Comparison of ENCODE assay signal across 1 cellular context in the genomic region with DNA sequence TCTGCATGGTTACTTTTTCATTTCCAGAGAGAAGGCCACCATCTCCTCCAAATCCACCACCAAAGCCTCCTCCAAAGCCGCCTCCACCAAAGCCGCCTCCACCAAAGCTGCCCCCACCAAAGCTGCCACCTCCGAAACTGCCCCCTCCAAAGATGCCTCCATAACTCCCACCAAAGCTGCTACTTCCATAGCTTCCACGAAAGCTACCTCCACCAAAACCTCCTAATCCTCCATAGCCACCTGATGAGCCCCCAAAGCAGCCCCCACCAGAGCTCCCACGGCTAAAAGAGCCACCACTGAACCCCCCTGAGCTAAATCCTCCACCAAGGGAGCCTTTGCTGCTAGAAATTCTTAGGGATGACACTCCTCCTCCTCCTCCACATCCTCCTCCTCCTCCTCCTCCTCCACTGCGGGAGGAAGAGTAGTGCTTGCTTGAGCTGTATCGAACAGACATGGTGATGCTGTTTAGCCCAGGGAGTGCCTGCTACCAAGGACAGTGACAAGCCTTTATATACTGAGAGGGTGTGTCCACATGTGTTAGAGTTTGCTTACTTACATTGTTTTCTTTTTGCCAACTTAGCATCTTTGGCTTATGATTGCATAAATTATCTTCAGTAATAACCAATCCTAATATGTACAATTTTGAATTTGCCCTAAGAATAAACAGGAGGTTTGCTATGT.
A peak's percentile ranks its signal among the peaks of the same experiment; 100 is the strongest.
TF ChIP-seq lines count a peak whose summit lies in the region.

A gene (minus strand): TSS at position 483 of the 681 bp plus-strand sequence. CDS start 29 bp downstream, at position 454.

TF ChIP-seq in K562, 482 proteins besides CTCF, POLR2A, EP300 and RAD21 (continued from another document and continues in another):
- TF ChIP-seq, protein P1, sequence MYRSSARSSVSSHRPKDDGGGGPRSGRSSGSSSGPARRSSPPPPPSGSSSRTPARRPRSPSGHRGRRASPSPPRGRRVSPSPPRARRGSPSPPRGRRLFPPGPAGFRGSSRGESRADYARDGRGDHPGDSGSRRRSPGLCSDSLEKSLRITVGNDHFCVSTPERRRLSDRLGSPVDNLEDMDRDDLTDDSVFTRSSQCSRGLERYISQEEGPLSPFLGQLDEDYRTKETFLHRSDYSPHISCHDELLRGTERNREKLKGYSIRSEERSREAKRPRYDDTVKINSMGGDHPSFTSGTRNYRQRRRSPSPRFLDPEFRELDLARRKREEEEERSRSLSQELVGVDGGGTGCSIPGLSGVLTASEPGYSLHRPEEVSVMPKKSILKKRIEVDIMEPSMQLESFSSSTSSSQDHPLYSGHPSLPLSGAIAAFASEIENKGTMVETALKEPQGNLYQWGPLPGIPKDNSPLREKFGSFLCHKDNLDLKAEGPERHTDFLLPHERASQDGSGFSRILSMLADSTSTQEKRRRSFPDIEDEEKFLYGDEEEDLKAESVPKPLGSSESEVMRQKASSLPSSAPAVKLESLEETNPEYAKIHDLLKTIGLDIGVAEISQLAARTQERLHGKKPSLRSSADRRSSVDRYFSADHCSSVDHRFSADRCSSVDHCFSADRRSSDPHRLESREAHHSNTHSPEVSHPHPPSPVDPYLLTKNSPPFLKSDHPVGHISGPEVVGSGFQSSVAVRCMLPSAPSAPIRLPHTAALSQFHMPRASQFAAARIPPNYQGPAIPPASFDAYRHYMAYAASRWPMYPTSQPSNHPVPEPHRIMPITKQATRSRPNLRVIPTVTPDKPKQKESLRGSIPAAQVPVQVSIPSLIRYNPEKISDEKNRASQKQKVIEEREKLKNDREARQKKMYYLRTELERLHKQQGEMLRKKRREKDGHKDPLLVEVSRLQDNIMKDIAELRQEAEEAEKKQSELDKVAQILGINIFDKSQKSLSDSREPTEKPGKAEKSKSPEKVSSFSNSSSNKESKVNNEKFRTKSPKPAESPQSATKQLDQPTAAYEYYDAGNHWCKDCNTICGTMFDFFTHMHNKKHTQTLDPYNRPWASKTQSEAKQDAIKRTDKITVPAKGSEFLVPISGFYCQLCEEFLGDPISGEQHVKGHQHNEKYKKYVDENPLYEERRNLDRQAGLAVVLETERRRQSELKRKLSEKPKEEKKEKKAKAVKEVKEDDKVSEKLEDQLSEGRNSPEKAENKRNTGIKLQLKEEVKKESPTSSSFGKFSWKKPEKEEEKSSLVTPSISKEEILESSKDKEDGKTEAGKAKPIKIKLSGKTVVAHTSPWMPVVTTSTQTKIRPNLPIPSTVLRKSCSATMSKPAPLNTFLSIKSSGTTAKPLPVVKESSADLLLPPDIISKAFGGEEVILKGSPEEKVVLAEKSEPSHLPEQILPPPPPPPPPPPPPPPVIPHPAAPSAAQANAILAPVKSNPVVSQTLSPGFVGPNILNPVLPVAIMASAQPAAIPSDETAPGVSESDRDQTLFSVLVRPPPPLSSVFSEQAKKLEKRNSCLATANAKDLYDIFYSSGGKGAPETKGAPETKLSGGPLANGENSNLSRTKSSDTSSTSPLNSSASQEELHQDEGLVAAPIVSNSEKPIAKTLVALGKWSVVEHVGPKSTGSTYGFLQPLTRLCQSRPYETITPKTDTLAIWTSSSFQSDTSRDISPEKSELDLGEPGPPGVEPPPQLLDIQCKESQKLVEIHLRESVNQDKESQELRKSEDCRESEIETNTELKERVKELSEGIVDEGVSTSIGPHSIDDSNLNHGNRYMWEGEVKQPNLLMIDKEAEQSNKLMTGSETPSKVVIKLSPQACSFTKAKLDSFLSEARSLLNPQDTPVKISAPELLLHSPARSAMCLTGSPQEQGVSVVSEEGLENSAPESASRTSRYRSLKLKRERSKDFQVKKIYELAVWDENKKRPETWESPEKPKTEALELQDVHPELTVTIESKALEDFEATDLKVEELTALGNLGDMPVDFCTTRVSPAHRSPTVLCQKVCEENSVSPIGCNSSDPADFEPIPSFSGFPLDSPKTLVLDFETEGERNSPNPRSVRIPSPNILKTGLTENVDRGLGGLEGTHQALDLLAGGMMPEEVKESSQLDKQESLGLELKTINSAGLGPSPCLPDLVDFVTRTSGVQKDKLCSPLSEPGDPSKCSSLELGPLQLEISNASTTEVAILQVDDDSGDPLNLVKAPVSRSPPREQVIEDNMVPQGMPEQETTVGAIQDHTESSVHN (IDR thresholded peaks at IDR 0.05; ENCODE audit: borderline replicate concordance in 1 of 2, low read depth in 1 of 2), result no peak
- TF ChIP-seq ZBTB7A (IDR thresholded peaks at IDR 0.05; ENCODE audit: borderline replicate concordance, control insufficient read depth, low read depth, low read length) (peak; percentile 19; the same call in 1 of the 2 replicates), ZFPM2 (CRISPR knock-in tag; IDR thresholded peaks at IDR 0.05) (no peak), E2F3 (CRISPR knock-in tag; IDR thresholded peaks at IDR 0.05) (no peak), MIER1 (IDR thresholded peaks at IDR 0.05; ENCODE audit: low read depth) (peak; percentile 80; the same call in 1 of the 2 replicates), ZEB2 (IDR thresholded peaks at IDR 0.05) (no peak), U2AF2 (optimal IDR thresholded peaks at IDR 0.05; ENCODE audit: low read depth, low read length) (no peak), GABPB2 (CRISPR knock-in tag; conservative IDR thresholded peaks at IDR 0.05) (no peak), SMARCA4 (IDR thresholded peaks at IDR 0.05) (0 out of 2 replicates have a peak, but pooled peaks have one; percentile 13), EP400 (IDR thresholded peaks at IDR 0.05) (no peak), ZFP1 (CRISPR knock-in tag; IDR thresholded peaks at IDR 0.05) (no peak), HNRNPLL (IDR thresholded peaks at IDR 0.05; ENCODE audit: low read depth, low read length, poor library complexity, severe bottlenecking) (no peak), ATF1 (CRISPR knock-in tag; IDR thresholded peaks at IDR 0.05) (no peak), ATF1 (tag; IDR thresholded peaks at IDR 0.05) (no peak), ZNF79 (CRISPR knock-in tag; IDR thresholded peaks at IDR 0.05; ENCODE audit: low read depth) (no peak), RCOR1 (IDR thresholded peaks at IDR 0.05; ENCODE audit: borderline replicate concordance in 1 of 2, low read depth in 2 of 2, low read length in 2 of 2) (peak in 1 of 2 experiments; percentile 32; a peak in 1 of 4 replicates), POU5F1 (IDR thresholded peaks at IDR 0.05; ENCODE audit: borderline replicate concordance, low read depth, low read length, partially characterized antibody) (no peak), ZNF354B (CRISPR knock-in tag; IDR thresholded peaks at IDR 0.05) (no peak), PURB (CRISPR knock-in tag; IDR thresholded peaks at IDR 0.05; ENCODE audit: low read depth) (no peak), MAFK (IDR thresholded peaks at IDR 0.05; ENCODE audit: low read length) (no peak), ZNF764 (CRISPR knock-in tag; IDR thresholded peaks at IDR 0.05; ENCODE audit: low read depth) (no peak), MCM2 (IDR thresholded peaks at IDR 0.05; ENCODE audit: low read depth) (no peak), ATF7 (IDR thresholded peaks at IDR 0.05) (no peak), MAFF (IDR thresholded peaks at IDR 0.05; ENCODE audit: low read length) (peak; percentile 57; the same call in 1 of the 2 replicates), C11orf30 (IDR thresholded peaks at IDR 0.05; ENCODE audit: low read depth) (peak; percentile 87), HSF4 (CRISPR knock-in tag; IDR thresholded peaks at IDR 0.05; ENCODE audit: borderline replicate concordance) (no peak), HNRNPL (IDR thresholded peaks at IDR 0.05; ENCODE audit: low read depth, low read length) (no peak), ZNF212 (CRISPR knock-in tag; IDR thresholded peaks at IDR 0.05) (no peak), ZNF583 (CRISPR knock-in tag; IDR thresholded peaks at IDR 0.05) (no peak), SMAD4 (CRISPR knock-in tag; conservative IDR thresholded peaks at IDR 0.05) (no peak), ZNF316 (IDR thresholded peaks at IDR 0.05) (peak; percentile 93), ARID1B (IDR thresholded peaks at IDR 0.05) (no peak), KLF16 (IDR thresholded peaks at IDR 0.05) (no peak), NFATC3 (IDR thresholded peaks at IDR 0.05) (no peak), EZH2 (IDR thresholded peaks at IDR 0.05; ENCODE audit: borderline replicate concordance, low read depth, low read length) (no peak), CBX2 (IDR thresholded peaks at IDR 0.05; ENCODE audit: insufficient read depth, low read length, poor library complexity, severe bottlenecking) (no peak), TEAD4 (IDR thresholded peaks at IDR 0.05; ENCODE audit: low read length) (no peak), TEAD4 (CRISPR knock-in tag; IDR thresholded peaks at IDR 0.05; ENCODE audit: borderline replicate concordance) (no peak), MECOM (CRISPR knock-in tag; IDR thresholded peaks at IDR 0.05) (no peak), PTTG1 (tag; IDR thresholded peaks at IDR 0.05; ENCODE audit: low read depth) (no peak), CC2D1A (IDR thresholded peaks at IDR 0.05) (no peak)
- TF ChIP-seq, protein P2, sequence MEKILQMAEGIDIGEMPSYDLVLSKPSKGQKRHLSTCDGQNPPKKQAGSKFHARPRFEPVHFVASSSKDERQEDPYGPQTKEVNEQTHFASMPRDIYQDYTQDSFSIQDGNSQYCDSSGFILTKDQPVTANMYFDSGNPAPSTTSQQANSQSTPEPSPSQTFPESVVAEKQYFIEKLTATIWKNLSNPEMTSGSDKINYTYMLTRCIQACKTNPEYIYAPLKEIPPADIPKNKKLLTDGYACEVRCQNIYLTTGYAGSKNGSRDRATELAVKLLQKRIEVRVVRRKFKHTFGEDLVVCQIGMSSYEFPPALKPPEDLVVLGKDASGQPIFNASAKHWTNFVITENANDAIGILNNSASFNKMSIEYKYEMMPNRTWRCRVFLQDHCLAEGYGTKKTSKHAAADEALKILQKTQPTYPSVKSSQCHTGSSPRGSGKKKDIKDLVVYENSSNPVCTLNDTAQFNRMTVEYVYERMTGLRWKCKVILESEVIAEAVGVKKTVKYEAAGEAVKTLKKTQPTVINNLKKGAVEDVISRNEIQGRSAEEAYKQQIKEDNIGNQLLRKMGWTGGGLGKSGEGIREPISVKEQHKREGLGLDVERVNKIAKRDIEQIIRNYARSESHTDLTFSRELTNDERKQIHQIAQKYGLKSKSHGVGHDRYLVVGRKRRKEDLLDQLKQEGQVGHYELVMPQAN (IDR thresholded peaks at IDR 0.05; ENCODE audit: borderline replicate concordance), result peak; percentile 34; the same call in 1 of the 2 replicates
- TF ChIP-seq, protein P3, sequence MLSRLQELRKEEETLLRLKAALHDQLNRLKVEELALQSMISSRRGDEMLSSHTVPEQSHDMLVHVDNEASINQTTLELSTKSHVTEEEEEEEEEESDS (CRISPR knock-in tag; IDR thresholded peaks at IDR 0.05), result no peak
- TF ChIP-seq, protein P4, sequence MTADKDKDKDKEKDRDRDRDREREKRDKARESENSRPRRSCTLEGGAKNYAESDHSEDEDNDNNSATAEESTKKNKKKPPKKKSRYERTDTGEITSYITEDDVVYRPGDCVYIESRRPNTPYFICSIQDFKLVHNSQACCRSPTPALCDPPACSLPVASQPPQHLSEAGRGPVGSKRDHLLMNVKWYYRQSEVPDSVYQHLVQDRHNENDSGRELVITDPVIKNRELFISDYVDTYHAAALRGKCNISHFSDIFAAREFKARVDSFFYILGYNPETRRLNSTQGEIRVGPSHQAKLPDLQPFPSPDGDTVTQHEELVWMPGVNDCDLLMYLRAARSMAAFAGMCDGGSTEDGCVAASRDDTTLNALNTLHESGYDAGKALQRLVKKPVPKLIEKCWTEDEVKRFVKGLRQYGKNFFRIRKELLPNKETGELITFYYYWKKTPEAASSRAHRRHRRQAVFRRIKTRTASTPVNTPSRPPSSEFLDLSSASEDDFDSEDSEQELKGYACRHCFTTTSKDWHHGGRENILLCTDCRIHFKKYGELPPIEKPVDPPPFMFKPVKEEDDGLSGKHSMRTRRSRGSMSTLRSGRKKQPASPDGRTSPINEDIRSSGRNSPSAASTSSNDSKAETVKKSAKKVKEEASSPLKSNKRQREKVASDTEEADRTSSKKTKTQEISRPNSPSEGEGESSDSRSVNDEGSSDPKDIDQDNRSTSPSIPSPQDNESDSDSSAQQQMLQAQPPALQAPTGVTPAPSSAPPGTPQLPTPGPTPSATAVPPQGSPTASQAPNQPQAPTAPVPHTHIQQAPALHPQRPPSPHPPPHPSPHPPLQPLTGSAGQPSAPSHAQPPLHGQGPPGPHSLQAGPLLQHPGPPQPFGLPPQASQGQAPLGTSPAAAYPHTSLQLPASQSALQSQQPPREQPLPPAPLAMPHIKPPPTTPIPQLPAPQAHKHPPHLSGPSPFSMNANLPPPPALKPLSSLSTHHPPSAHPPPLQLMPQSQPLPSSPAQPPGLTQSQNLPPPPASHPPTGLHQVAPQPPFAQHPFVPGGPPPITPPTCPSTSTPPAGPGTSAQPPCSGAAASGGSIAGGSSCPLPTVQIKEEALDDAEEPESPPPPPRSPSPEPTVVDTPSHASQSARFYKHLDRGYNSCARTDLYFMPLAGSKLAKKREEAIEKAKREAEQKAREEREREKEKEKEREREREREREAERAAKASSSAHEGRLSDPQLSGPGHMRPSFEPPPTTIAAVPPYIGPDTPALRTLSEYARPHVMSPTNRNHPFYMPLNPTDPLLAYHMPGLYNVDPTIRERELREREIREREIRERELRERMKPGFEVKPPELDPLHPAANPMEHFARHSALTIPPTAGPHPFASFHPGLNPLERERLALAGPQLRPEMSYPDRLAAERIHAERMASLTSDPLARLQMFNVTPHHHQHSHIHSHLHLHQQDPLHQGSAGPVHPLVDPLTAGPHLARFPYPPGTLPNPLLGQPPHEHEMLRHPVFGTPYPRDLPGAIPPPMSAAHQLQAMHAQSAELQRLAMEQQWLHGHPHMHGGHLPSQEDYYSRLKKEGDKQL (CRISPR knock-in tag; IDR thresholded peaks at IDR 0.05; ENCODE audit: borderline replicate concordance), result no peak
- TF ChIP-seq, protein P5, sequence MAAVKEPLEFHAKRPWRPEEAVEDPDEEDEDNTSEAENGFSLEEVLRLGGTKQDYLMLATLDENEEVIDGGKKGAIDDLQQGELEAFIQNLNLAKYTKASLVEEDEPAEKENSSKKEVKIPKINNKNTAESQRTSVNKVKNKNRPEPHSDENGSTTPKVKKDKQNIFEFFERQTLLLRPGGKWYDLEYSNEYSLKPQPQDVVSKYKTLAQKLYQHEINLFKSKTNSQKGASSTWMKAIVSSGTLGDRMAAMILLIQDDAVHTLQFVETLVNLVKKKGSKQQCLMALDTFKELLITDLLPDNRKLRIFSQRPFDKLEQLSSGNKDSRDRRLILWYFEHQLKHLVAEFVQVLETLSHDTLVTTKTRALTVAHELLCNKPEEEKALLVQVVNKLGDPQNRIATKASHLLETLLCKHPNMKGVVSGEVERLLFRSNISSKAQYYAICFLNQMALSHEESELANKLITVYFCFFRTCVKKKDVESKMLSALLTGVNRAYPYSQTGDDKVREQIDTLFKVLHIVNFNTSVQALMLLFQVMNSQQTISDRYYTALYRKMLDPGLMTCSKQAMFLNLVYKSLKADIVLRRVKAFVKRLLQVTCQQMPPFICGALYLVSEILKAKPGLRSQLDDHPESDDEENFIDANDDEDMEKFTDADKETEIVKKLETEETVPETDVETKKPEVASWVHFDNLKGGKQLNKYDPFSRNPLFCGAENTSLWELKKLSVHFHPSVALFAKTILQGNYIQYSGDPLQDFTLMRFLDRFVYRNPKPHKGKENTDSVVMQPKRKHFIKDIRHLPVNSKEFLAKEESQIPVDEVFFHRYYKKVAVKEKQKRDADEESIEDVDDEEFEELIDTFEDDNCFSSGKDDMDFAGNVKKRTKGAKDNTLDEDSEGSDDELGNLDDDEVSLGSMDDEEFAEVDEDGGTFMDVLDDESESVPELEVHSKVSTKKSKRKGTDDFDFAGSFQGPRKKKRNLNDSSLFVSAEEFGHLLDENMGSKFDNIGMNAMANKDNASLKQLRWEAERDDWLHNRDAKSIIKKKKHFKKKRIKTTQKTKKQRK (IDR thresholded peaks at IDR 0.05; ENCODE audit: borderline replicate concordance, low read depth, low read length), result no peak
